13 cellular contexts compared by ENCODE assay signal in the genomic region with DNA sequence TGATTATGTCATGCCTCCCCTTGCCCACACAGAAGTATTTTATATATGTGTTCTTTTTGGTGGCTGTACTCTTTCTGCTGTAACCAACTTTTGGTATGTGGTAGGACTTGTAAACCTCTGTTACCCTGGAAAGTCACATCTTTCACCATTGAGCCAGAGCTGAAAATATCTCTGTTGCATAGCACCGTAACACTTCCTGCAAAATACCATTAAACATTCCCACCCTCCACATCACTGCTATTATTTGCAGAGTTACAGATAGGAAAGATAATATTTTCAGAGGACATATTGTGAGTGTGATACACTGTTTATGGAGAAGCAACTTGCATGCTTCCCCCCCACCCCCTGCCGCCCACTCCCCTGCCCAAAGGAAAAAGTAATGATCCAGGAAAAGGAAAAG. TPM values are rescaled to one million over a fixed set of nuclear protein-coding genes. Genes with fewer than 3 reads are reported as not detected.
DNase-seq lines count a peak whose midpoint lies in the region; ATAC-seq and TF ChIP-seq lines count a peak whose summit lies in the region.
"Had no signal": no experiment of that assay in that cellular context is flagged by ENCODE, and none has a peak within 500 bp of the region (broad histone marks: within the 10 kb centered on the region; RNA-seq: fewer than 3 reads in every experiment).

No MANE protein-coding gene starts in this region.

- H3K4me1 ChIP-seq in naive thymus-derived CD4-positive, alpha-beta T cell (ENCODE audit: control insufficient read depth in 2 of 2, insufficient read depth in 2 of 2, low read length in 2 of 2): peaks cover 25 to 47% of the 10 kb centered on the region in 2 donors

- no peak for TF ChIP-seq CTCF in AG10803 (conservative IDR thresholded peaks at IDR 0.05; ENCODE audit: low read length)
- TF ChIP-seq CTCF in HFFc6 (IDR thresholded peaks at IDR 0.05): no peak
- TF ChIP-seq CTCF in epithelial cell of proximal tubule (conservative IDR thresholded peaks at IDR 0.05; ENCODE audit: low read depth, low read length): no peak
- no peak for TF ChIP-seq CTCF in coronary artery (IDR thresholded peaks at IDR 0.05)

- no peaks in the 10 kb centered on the region for H3K9me3 Mint-ChIP-seq in HFFc6
- H3K9me3 Mint-ChIP-seq in naive thymus-derived CD4-positive, alpha-beta T cell: peaks cover 0 to 2% (median 0%) of the 10 kb centered on the region in 11 donors
- no peaks in the 10 kb centered on the region for H3K9me3 Mint-ChIP-seq in stimulated activated memory B cell treated with anti-CD40 and anti-IgM and Interleukin-4, amounts not matched to agents 10 μg/mL and 1 μg/mL and 100 μg/mL, for 72 hours
- H3K9me3 Mint-ChIP-seq: stimulated activated naive CD8-positive, alpha-beta T cell treated with anti-CD3 and anti-CD28 coated beads, Interleukin-15, Interleukin-2, amounts not matched to agents 100 ng/mL and 50 ng/mL, for 24 hours had no signal

- peaks cover 54% of the 10 kb centered on the region for H3K4me1 Mint-ChIP-seq in HFFc6 (ENCODE audit: low read depth)
- peaks cover 59 to 89% (median 82%) of the 10 kb centered on the region in 7 donors for H3K4me1 Mint-ChIP-seq in naive thymus-derived CD4-positive, alpha-beta T cell
- H3K4me1 Mint-ChIP-seq in stimulated activated memory B cell treated with anti-CD40 and anti-IgM and Interleukin-4, amounts not matched to agents 10 μg/mL and 1 μg/mL and 100 μg/mL, for 72 hours: peaks cover 67% of the 10 kb centered on the region

- intact Hi-C loops in naive thymus-derived CD4-positive, alpha-beta T cell (cut with micrococcal nuclease): loop anchor here in 1 of 2 donors (2.0 kb wide), 1 partner anchor 19 kb away; no protein-coding TSS in a partner anchor

- DNase-seq in AG10803 (ENCODE audit: low read depth) (peak; percentile 88), HFFc6 (peak; percentile 77), epithelial cell of proximal tubule (ENCODE audit: low read depth) (peak; percentile 57), coronary artery (ENCODE audit: low spot score) (no peak)
- no peak for DNase-seq in naive thymus-derived CD4-positive, alpha-beta T cell
- no peak for DNase-seq in stimulated activated CD8-positive, alpha-beta memory T cell treated with anti-CD3 and anti-CD28 coated beads, Interleukin-4, amount 100 ng/mL, for 48 hours
- DNase-seq: activated effector memory CD4-positive, alpha-beta T cell treated with Interleukin-2 at 50 U/mL for 16 hours; erythroblast; MV-4-11; NCI-H748 treated with DMSO at 0.1 percent for 48 hours had no signal

- POLR2A ChIA-PET in naive thymus-derived CD4-positive, alpha-beta T cell (lab: Charles Lee): interaction anchor here (0.7 to 0.9 kb wide), 2 partner anchors 43 to 297 kb away, joined by 4 to 5 read pairs; no protein-coding TSS in a partner anchor

- CTCF ChIA-PET in naive thymus-derived CD4-positive, alpha-beta T cell (lab: Charles Lee): no interaction called here

- peaks cover 0 to 25% (median 0%) of the 10 kb centered on the region in 3 experiments for H3K36me3 ChIP-seq in naive thymus-derived CD4-positive, alpha-beta T cell (ENCODE audit: control insufficient read depth in 2 of 3, insufficient read depth in 3 of 3, low read length in 3 of 3)

- no peak overlapping the region for H3K4me3 ChIP-seq in AG10803 (ENCODE audit: low read length)
- H3K4me3 ChIP-seq in epithelial cell of proximal tubule (ENCODE audit: low read depth, low read length): no peak overlapping the region
- H3K4me3 ChIP-seq in naive thymus-derived CD4-positive, alpha-beta T cell (ENCODE audit: low read length): no peak overlapping the region
- no peak overlapping the region for H3K4me3 ChIP-seq in coronary artery

- H3K4me3 Mint-ChIP-seq in HFFc6: no peak overlapping the region; the same call in 1 of the 2 replicates
- H3K4me3 Mint-ChIP-seq in naive thymus-derived CD4-positive, alpha-beta T cell: peak overlapping the region in 7 of 10 donors; percentile 2 to 62 (median 43)
- H3K4me3 Mint-ChIP-seq in stimulated activated memory B cell treated with anti-CD40 and anti-IgM and Interleukin-4, amounts not matched to agents 10 μg/mL and 1 μg/mL and 100 μg/mL, for 72 hours: no peak overlapping the region

- peaks cover 36% of the 10 kb centered on the region for H3K36me3 Mint-ChIP-seq in HFFc6 (ENCODE audit: low read depth)
- H3K36me3 Mint-ChIP-seq in naive thymus-derived CD4-positive, alpha-beta T cell: peaks cover 10 to 50% (median 27%) of the 10 kb centered on the region in 5 donors
- H3K36me3 Mint-ChIP-seq in stimulated activated memory B cell treated with anti-CD40 and anti-IgM and Interleukin-4, amounts not matched to agents 10 μg/mL and 1 μg/mL and 100 μg/mL, for 72 hours: peaks cover 40% of the 10 kb centered on the region

- peak; percentile 29 for ATAC-seq in naive thymus-derived CD4-positive, alpha-beta T cell
- ATAC-seq in activated CD4-positive, CD25-positive, alpha-beta regulatory T cell treated with anti-CD3 and anti-CD28 coated beads, Interleukin-2, amount 50 U/mL, for 24 hours: no peak
- no peak for ATAC-seq in stimulated activated memory B cell treated with anti-CD40 and anti-IgM and Interleukin-4, amounts not matched to agents 10 μg/mL and 1 μg/mL and 100 μg/mL, for 72 hours

- peak overlapping the region; percentile 72 for H3K27ac Mint-ChIP-seq in HFFc6
- H3K27ac Mint-ChIP-seq in naive thymus-derived CD4-positive, alpha-beta T cell: peak overlapping the region in 4 of 9 donors; percentile 14 to 47 (median 24)
- H3K27ac Mint-ChIP-seq in stimulated activated memory B cell treated with anti-CD40 and anti-IgM and Interleukin-4, amounts not matched to agents 10 μg/mL and 1 μg/mL and 100 μg/mL, for 72 hours: no peak overlapping the region
- H3K27ac Mint-ChIP-seq: stimulated activated naive CD8-positive, alpha-beta T cell treated with anti-CD3 and anti-CD28 coated beads, Interleukin-15, Interleukin-2, amounts not matched to agents 100 ng/mL and 50 ng/mL, for 24 hours had no signal

- no peaks in the 10 kb centered on the region for H3K9me3 ChIP-seq in naive thymus-derived CD4-positive, alpha-beta T cell (ENCODE audit: control insufficient read depth in 2 of 3, low read length in 3 of 3)

- no peaks in the 10 kb centered on the region for H3K27me3 ChIP-seq in naive thymus-derived CD4-positive, alpha-beta T cell (ENCODE audit: control insufficient read depth in 2 of 2, insufficient read depth in 2 of 2, low read length in 2 of 2)

- no peak overlapping the region for H3K27ac ChIP-seq in naive thymus-derived CD4-positive, alpha-beta T cell (ENCODE audit: low read depth, low read length)
- H3K27ac ChIP-seq in coronary artery: peak overlapping the region in 1 of 2 donors; percentile 40

- H3K27me3 Mint-ChIP-seq in HFFc6 (ENCODE audit: insufficient read depth): no peaks in the 10 kb centered on the region; the same call in none of the 2 replicates
- H3K27me3 Mint-ChIP-seq in naive thymus-derived CD4-positive, alpha-beta T cell: no peaks in the 10 kb centered on the region
- no peaks in the 10 kb centered on the region for H3K27me3 Mint-ChIP-seq in stimulated activated memory B cell treated with anti-CD40 and anti-IgM and Interleukin-4, amounts not matched to agents 10 μg/mL and 1 μg/mL and 100 μg/mL, for 72 hours
- H3K27me3 Mint-ChIP-seq: stimulated activated naive CD8-positive, alpha-beta T cell treated with anti-CD3 and anti-CD28 coated beads, Interleukin-15, Interleukin-2, amounts not matched to agents 100 ng/mL and 50 ng/mL, for 24 hours had no signal

RNA-seq across cellular contexts. Expression of a gene that starts 44.8 kb away (rescaled TPM):
- 10 to 100 TPM; 50.5 to 60.5 (median 55.4) TPM for total RNA-seq in HFFc6 (2021; fragmentation: NEBNext Ultra II Directional; extraction: Animal tissue kit (Norgen Biotek cat#: 25700))
- 96.3 and 97.0 TPM in 2 replicates for total RNA-seq in epithelial cell of proximal tubule
- 100 to 1,000 TPM in 2 of 5 experiments, 10 to 100 TPM in 3; 71.0 to 186 (median 95.4) TPM for total RNA-seq in naive thymus-derived CD4-positive, alpha-beta T cell
- polyA plus RNA-seq in naive thymus-derived CD4-positive, alpha-beta T cell: 10 to 100 TPM; 73.1 to 79.4 TPM

Comparison
In these comparisons a context has a peak if more than half of its experiments do, and no peak if none do; other contexts are left out.
1. DNase-seq: peak in AG10803 (single experiment), HFFc6 (single experiment) and epithelial cell of proximal tubule (single experiment); none in naive thymus-derived CD4-positive, alpha-beta T cell (0 of 9), coronary artery (single experiment) and stimulated activated CD8-positive, alpha-beta memory T cell treated with anti-CD3 and anti-CD28 coated beads, Interleukin-4, amount 100 ng/mL, for 48 hours (single experiment).
2. H3K4me3 Mint-ChIP-seq: peak in naive thymus-derived CD4-positive, alpha-beta T cell (7 of 10); none in HFFc6 (single experiment) and stimulated activated memory B cell treated with anti-CD40 and anti-IgM and Interleukin-4, amounts not matched to agents 10 μg/mL and 1 μg/mL and 100 μg/mL, for 72 hours (single experiment).